ENCODE assay signal across 18 cellular contexts in the genomic region with DNA sequence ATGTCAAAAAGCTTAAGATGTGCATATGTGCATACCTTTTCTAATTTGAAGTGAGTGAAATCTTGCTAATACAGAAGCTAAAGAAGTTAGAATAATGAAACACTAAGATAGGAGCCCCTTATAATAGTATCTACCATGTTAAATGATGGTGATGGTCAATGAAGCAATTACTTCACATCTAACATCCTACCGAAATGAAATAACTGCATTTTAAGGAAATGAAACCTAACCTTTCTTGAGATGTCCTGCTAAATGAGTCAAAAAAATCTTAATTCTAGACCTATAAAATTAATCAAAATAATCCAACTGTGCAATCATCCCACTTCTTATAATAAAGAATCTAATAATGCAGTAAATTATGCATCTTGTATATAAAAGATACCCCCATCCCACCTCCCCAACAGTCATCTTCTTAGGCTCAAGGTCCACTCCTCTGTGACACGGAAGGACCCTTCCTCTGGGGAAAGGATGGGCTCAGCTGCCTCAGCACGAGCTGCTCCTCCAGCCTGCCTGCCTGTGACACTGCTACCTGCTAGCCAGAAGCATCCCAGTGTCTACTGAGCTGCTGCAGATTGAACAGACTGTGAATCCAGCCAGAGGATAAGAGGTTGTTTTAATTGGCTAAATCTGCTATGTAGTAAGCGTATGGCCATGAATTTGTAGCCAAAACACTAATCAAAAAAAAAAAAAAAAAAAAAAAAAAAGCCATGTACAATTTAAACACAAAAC.
"Had no signal": no experiment of that assay in that cellular context is flagged by ENCODE, and none has a peak within 500 bp of the region (broad histone marks: within the 10 kb centered on the region; RNA-seq: fewer than 3 reads in every experiment).

No MANE protein-coding gene starts in this region.

- H3K27ac ChIP-seq: coronary artery, hepatocyte, right atrium auricular region, tibial nerve, vagina had no signal

- H3K4me3 Mint-ChIP-seq: activated B cell treated with CpG ODN at 0.5 μM for 24 hours; activated CD8-positive, alpha-beta T cell treated with anti-CD3 and anti-CD28 coated beads for 36 hours; activated T-cell treated with anti-CD3 and anti-CD28 coated beads, Interleukin-2, amount 50 U/mL, for 4 hours; mesothelial cell of epicardium had no signal

- H3K27me3 Mint-ChIP-seq: activated B cell treated with CpG ODN at 0.5 μM for 24 hours; activated CD8-positive, alpha-beta T cell treated with anti-CD3 and anti-CD28 coated beads for 36 hours; progenitor cell of endocrine pancreas had no signal

- H2AFZ ChIP-seq: hepatocyte had no signal

- H3K9me3 Mint-ChIP-seq: activated B cell treated with CpG ODN at 0.5 μM for 24 hours; activated T-cell treated with anti-CD3 and anti-CD28 coated beads, Interleukin-2, amount 50 U/mL, for 4 hours; mesothelial cell of epicardium had no signal

- H3K27ac Mint-ChIP-seq: activated B cell treated with CpG ODN at 0.5 μM for 24 hours; activated CD8-positive, alpha-beta T cell treated with anti-CD3 and anti-CD28 coated beads for 36 hours; mesothelial cell of epicardium; progenitor cell of endocrine pancreas had no signal

- DNase-seq: activated B cell treated with CpG ODN at 0.5 μM for 24 hours; activated CD4-positive, alpha-beta T cell treated with anti-CD3 and anti-CD28 coated beads for 48 hours; activated CD8-positive, alpha-beta T cell treated with anti-CD3 and anti-CD28 coated beads for 36 hours; activated effector memory CD4-positive, alpha-beta T cell treated with Interleukin-2 at 50 U/mL for 16 hours; activated naive CD4-positive, alpha-beta T cell treated with anti-CD3 and anti-CD28 coated beads, Interleukin-2, amount 50 U/mL, for 16 hours; activated T-cell treated with anti-CD3 and anti-CD28 coated beads, Interleukin-2, amount 50 U/mL, for 4 hours; islet precursor cell; stimulated activated CD4-positive, alpha-beta T cell treated with anti-CD3 and anti-CD28 coated beads, Interleukin-2, amount 100 ng/mL, for 48 hours; stimulated activated naive CD4-positive, alpha-beta T cell had no signal

- H3K36me3 ChIP-seq: right atrium auricular region, vagina had no signal

- H3K4me3 ChIP-seq: coronary artery, hepatocyte, lung, right atrium auricular region, tibial nerve, vagina had no signal

- ATAC-seq: activated CD8-positive, alpha-beta T cell treated with anti-CD3 and anti-CD28 coated beads for 36 hours; activated T-cell treated with anti-CD3 and anti-CD28 coated beads, Interleukin-2, amount 50 U/mL, for 4 hours; esophagus mucosa had no signal

- H3K4me1 ChIP-seq: right atrium auricular region had no signal

- H3K27me3 ChIP-seq: hepatocyte, right atrium auricular region, tibial nerve, vagina had no signal

- H3K4me2 ChIP-seq: hepatocyte had no signal

- H3K9me3 ChIP-seq: right atrium auricular region, tibial nerve, vagina had no signal
